19 cellular contexts compared by ENCODE assay signal in the genomic region with DNA sequence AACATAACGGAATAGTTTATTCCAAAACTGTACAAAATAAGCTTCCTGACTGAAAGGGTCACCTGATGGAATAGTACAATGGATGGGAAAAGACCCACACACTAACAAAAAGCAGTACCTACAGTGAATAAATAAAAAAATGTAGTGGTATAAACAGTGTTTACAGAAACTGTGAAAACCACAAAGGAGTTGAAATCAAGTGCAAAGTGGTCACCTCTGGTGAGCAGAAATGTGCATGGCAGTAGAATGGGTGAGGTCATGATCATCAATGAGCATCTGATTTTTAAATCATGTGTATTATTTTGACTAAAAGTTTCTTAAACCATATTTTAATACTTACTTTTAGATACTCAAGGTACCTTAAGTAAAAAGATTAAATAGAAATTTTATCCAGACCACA.
"Had no signal": no experiment of that assay in that cellular context is flagged by ENCODE, and none has a peak within 500 bp of the region (broad histone marks: within the 10 kb centered on the region; RNA-seq: fewer than 3 reads in every experiment).

No MANE protein-coding gene starts in this region.

- H3K27ac Mint-ChIP-seq: stimulated activated memory B cell treated with anti-CD40 and anti-IgM and Interleukin-4, amounts not matched to agents 10 μg/mL and 1 μg/mL and 100 μg/mL, for 72 hours; type B pancreatic cell had no signal

- H3K4me3 Mint-ChIP-seq: naive thymus-derived CD8-positive, alpha-beta T cell; neural crest cell; stimulated activated memory B cell treated with anti-CD40 and anti-IgM and Interleukin-4, amounts not matched to agents 10 μg/mL and 1 μg/mL and 100 μg/mL, for 72 hours; type B pancreatic cell had no signal

- ATAC-seq: left ventricle myocardium superior; lower lobe of right lung; naive thymus-derived CD8-positive, alpha-beta T cell; sciatic nerve; stimulated activated memory B cell treated with anti-CD40 and anti-IgM and Interleukin-4, amounts not matched to agents 10 μg/mL and 1 μg/mL and 100 μg/mL, for 72 hours; stimulated activated naive CD8-positive, alpha-beta T cell treated with anti-CD3 and anti-CD28 coated beads, Interleukin-15, Interleukin-2, amounts not matched to agents 100 U/mL and 50 U/mL, for 24 hours had no signal

- FAIRE-seq: frontal cortex, keratinocyte had no signal

- H3K4me1 ChIP-seq: lower lobe of right lung, parathyroid adenoma, testis, tibial artery had no signal

- H3K9me3 Mint-ChIP-seq: naive thymus-derived CD8-positive, alpha-beta T cell; neural crest cell; stimulated activated memory B cell treated with anti-CD40 and anti-IgM and Interleukin-4, amounts not matched to agents 10 μg/mL and 1 μg/mL and 100 μg/mL, for 72 hours; type B pancreatic cell had no signal

- H3K4me3 ChIP-seq: lower lobe of right lung, testis, tibial artery had no signal

- DNase-seq: cortex of kidney; hypothalamus; left ventricle myocardium superior; lower lobe of right lung; naive thymus-derived CD8-positive, alpha-beta T cell; stimulated activated CD4-positive, alpha-beta T cell treated with anti-CD3 and anti-CD28 coated beads, Interleukin-4, amount 100 ng/mL, for 4 hours; stimulated activated naive CD8-positive, alpha-beta T cell treated with anti-CD3 and anti-CD28 coated beads, Interleukin-15, Interleukin-2, amounts not matched to agents 100 U/mL and 50 U/mL, for 24 hours; substantia nigra; testis; tibial artery had no signal

- H3K27ac ChIP-seq: lower lobe of right lung, neutrophil, parathyroid adenoma, testis, tibial artery had no signal

- H3K4me1 Mint-ChIP-seq: stimulated activated memory B cell treated with anti-CD40 and anti-IgM and Interleukin-4, amounts not matched to agents 10 μg/mL and 1 μg/mL and 100 μg/mL, for 72 hours had no signal

- H3K9me3 ChIP-seq: lower lobe of right lung, neutrophil, testis, tibial artery had no signal

- H3K27me3 Mint-ChIP-seq: naive thymus-derived CD8-positive, alpha-beta T cell; progenitor cell of endocrine pancreas; stimulated activated memory B cell treated with anti-CD40 and anti-IgM and Interleukin-4, amounts not matched to agents 10 μg/mL and 1 μg/mL and 100 μg/mL, for 72 hours; type B pancreatic cell had no signal

- H3K27me3 ChIP-seq: neutrophil, testis, tibial artery had no signal
